Comparison of ENCODE assay signal across 11 cellular contexts in genomic region chr22:50705219-50705691, GRCh38. TPM values are rescaled to one million over a fixed set of nuclear protein-coding genes. Genes with fewer than 3 reads are reported as not detected.
DNase-seq lines count a peak whose midpoint lies in the region; ATAC-seq, FAIRE-seq and TF ChIP-seq lines count a peak whose summit lies in the region.
"Had no signal": no experiment of that assay in that cellular context is flagged by ENCODE, and none has a peak within 500 bp of the region (broad histone marks: within the 10 kb centered on the region; RNA-seq: fewer than 3 reads in every experiment).

No MANE protein-coding gene starts in this region.

- H3K27ac ChIP-seq in small intestine (ENCODE audit: low read depth in 1 of 2, low read length in 1 of 2) = no peak overlapping the region
- H3K27ac ChIP-seq in ascending aorta = no peak overlapping the region
- H3K27ac ChIP-seq: BLaER1, neutrophil had no signal

- 41 to 79% (median 77%) methylated on average over 14 to 23 of the region's 23 CpGs for WGBS in small intestine, 3 donors

- intact Hi-C loops in ascending aorta (cut with DNase I) = no loop called here

- TF ChIP-seq POLR2A in GM18505 (IDR thresholded peaks at IDR 0.05; ENCODE audit: borderline replicate concordance, extremely low read depth, insufficient read depth, insufficient read length) = no peak

- H3K9me3 ChIP-seq in small intestine (ENCODE audit: control insufficient read depth, low read depth) (no peaks in the 10 kb centered on the region), ascending aorta (no peaks in the 10 kb centered on the region)
- H3K9me3 ChIP-seq: BLaER1, neutrophil had no signal

- peaks cover 4% of the 10 kb centered on the region for H3K36me3 ChIP-seq in bronchial epithelial cell (ENCODE audit: control insufficient read depth, insufficient read depth, low read length)
- no peaks in the 10 kb centered on the region for H3K36me3 ChIP-seq in small intestine (ENCODE audit: control insufficient read depth in 2 of 2, insufficient read depth in 2 of 2, low read length in 2 of 2)
- H3K36me3 ChIP-seq in ascending aorta = no peaks in the 10 kb centered on the region
- H3K36me3 ChIP-seq: neutrophil had no signal

- H3K27me3 ChIP-seq in bronchial epithelial cell (ENCODE audit: control insufficient read depth, insufficient read depth, low read length) = no peaks in the 10 kb centered on the region
- no peaks in the 10 kb centered on the region for H3K27me3 ChIP-seq in small intestine (ENCODE audit: control insufficient read depth in 2 of 2, insufficient read depth in 2 of 2, low read length in 2 of 2)
- no peaks in the 10 kb centered on the region for H3K27me3 ChIP-seq in ascending aorta
- H3K27me3 ChIP-seq: BLaER1, neutrophil had no signal

- FAIRE-seq in bronchial epithelial cell (lab: Jason Lieb, UNC) (no peak), small intestine (lab: Jason Lieb, UNC) (no peak)

- no peak for ATAC-seq in GM18505 (IDR thresholded peaks at IDR 0.05; ENCODE audit: unreplicated experiment)
- no peak for ATAC-seq in HG03108 (IDR thresholded peaks at IDR 0.05; ENCODE audit: unreplicated experiment)

- H3K4me1 ChIP-seq in small intestine (ENCODE audit: control insufficient read depth in 2 of 2, insufficient read depth in 1 of 2, low read depth in 1 of 2, low read length in 1 of 2) (no peaks in the 10 kb centered on the region), ascending aorta (no peaks in the 10 kb centered on the region)
- H3K4me1 ChIP-seq: BLaER1 had no signal

- no peak for TF ChIP-seq CTCF in bronchial epithelial cell (IDR thresholded peaks at IDR 0.05; ENCODE audit: insufficient read depth, low read length, severe bottlenecking)
- no peak for TF ChIP-seq CTCF in ascending aorta (IDR thresholded peaks at IDR 0.05)

- H3K4me3 ChIP-seq in bronchial epithelial cell (ENCODE audit: low read depth, low read length) = no peak overlapping the region
- no peak overlapping the region for H3K4me3 ChIP-seq in small intestine (ENCODE audit: low read depth in 1 of 2, low read length in 2 of 2)
- no peak overlapping the region for H3K4me3 ChIP-seq in ascending aorta
- H3K4me3 ChIP-seq: BLaER1 had no signal

- DNase-seq in AG08396 (ENCODE audit: low spot score) (peak; percentile 56), NCI-H2029 treated with DMSO at 0.1 percent for 48 hours (lab: John Stamatoyannopoulos, UW) (peak; percentile 63), bronchial epithelial cell (ENCODE audit: low read depth) (peak; percentile 14), left kidney (ENCODE audit: low read depth, low spot score) (peak; percentile 98), small intestine (no peak), ascending aorta (ENCODE audit: low spot score in 2 of 2) (no peak)

RNA-seq across cellular contexts. Expression of gene SHANK3, which starts 32.6 kb away (rescaled TPM):
- total RNA-seq in bronchial epithelial cell (0.79 and 0.90 TPM in 2 replicates), ascending aorta (128 TPM)
- 10 to 100 TPM in 1 of 3 donors, under 1 TPM in 2; 0.27 to 10.0 (median 0.45) TPM for polyA plus RNA-seq in small intestine

RNA-seq across cellular contexts. Expression of gene ACR, which starts 32.7 kb away (rescaled TPM):
- total RNA-seq in bronchial epithelial cell (not detected in 2 replicates), ascending aorta (not detected)
- under 1 TPM in 1 of 3 donors, not detected in 2; 0.25 TPM for polyA plus RNA-seq in small intestine
- total RNA-seq: activated CD8-positive, alpha-beta memory T cell treated with anti-CD3 and anti-CD28 coated beads for 36 hours had no signal

Comparison
In these comparisons a context has a peak if more than half of its experiments do, and no peak if none do; other contexts are left out.
1. DNase-seq: peak in AG08396 (single experiment), NCI-H2029 treated with DMSO at 0.1 percent for 48 hours (single experiment), bronchial epithelial cell (single experiment) and left kidney (single experiment); none in small intestine (single experiment) and ascending aorta (0 of 2).
2. RNA of gene SHANK3, which starts 32.6 kb away (total RNA-seq): 128 TPM in ascending aorta (single experiment); 0.79 to 0.90 TPM in bronchial epithelial cell; every median in the first group is over 10 times any median in the second.